15 cellular contexts compared by ENCODE assay signal in genomic region chr10:29669149-29669548, GRCh38. TPM values are rescaled to one million over a fixed set of nuclear protein-coding genes. Genes with fewer than 3 reads are reported as not detected.
DNase-seq lines count a peak whose midpoint lies in the region; ATAC-seq and TF ChIP-seq lines count a peak whose summit lies in the region.
"Had no signal": no experiment of that assay in that cellular context is flagged by ENCODE, and none has a peak within 500 bp of the region (broad histone marks: within the 10 kb centered on the region; RNA-seq: fewer than 3 reads in every experiment).

No MANE protein-coding gene starts in this region.

- peaks cover 14% of the 10 kb centered on the region for H3K4me1 Mint-ChIP-seq in HFFc6 (ENCODE audit: low read depth)
- H3K4me1 Mint-ChIP-seq: activated CD4-positive, alpha-beta T cell treated with anti-CD3 and anti-CD28 coated beads, Interleukin-2, amount 10 ng/mL, durations not matched to agents 24 days and 14 days had no signal

- H3K36me3 ChIP-seq in right atrium auricular region (no peaks in the 10 kb centered on the region), vagina (no peaks in the 10 kb centered on the region)
- H3K36me3 ChIP-seq: gastrocnemius medialis, spleen had no signal

- H3K9me3 Mint-ChIP-seq in HFFc6 = peaks cover 11% of the 10 kb centered on the region
- H3K9me3 Mint-ChIP-seq: neural crest cell had no signal

- H3K4me3 ChIP-seq in right atrium auricular region (no peak overlapping the region), vagina (no peak overlapping the region)
- H3K4me3 ChIP-seq: gastrocnemius medialis, spleen had no signal

- peaks cover 37% of the 10 kb centered on the region for H3K27me3 Mint-ChIP-seq in HFFc6 (ENCODE audit: insufficient read depth)

- no peak overlapping the region for H3K27ac ChIP-seq in right atrium auricular region
- H3K27ac ChIP-seq in vagina = peak overlapping the region; percentile 31
- H3K27ac ChIP-seq: spleen had no signal

- TF ChIP-seq CTCF in right atrium auricular region (IDR thresholded peaks at IDR 0.05) (no peak), vagina (IDR thresholded peaks at IDR 0.05) (no peak), HFFc6 (IDR thresholded peaks at IDR 0.05) (no peak)

- TF ChIP-seq POLR2A in vagina (IDR thresholded peaks at IDR 0.05) = no peak

- DNase-seq in Right ventricle myocardium inferior (ENCODE audit: missing footprints) (peak; percentile 76), right atrium auricular region (ENCODE audit: low spot score) (no peak), dermis microvascular lymphatic vessel endothelial cell (ENCODE audit: low read depth in 2 of 2) (peak; percentile 41 to 87), left lobe of liver (ENCODE audit: low spot score) (no peak), vagina (ENCODE audit: extremely low spot score in 2 of 2) (peak in 1 of 2 donors; percentile 80), HFFc6 (no peak)
- no peak for DNase-seq in activated T-cell treated with anti-CD3 and anti-CD28 coated beads, Interleukin-2, amount 50 U/mL, for 48 hours
- DNase-seq: activated CD4-positive, alpha-beta T cell treated with anti-CD3 and anti-CD28 coated beads, Interleukin-2, amount 10 ng/mL, durations not matched to agents 24 days and 14 days; gastrocnemius medialis; GOT3; kidney; NCI-H2171; spleen had no signal

- H3K4me1 ChIP-seq in right atrium auricular region (peaks cover 0 to 13% of the 10 kb centered on the region in 2 donors), vagina (peaks cover 23% of the 10 kb centered on the region)

- peak; percentile 91 for ATAC-seq in Right ventricle myocardium inferior
- peak; percentile 59 for ATAC-seq in left lobe of liver
- ATAC-seq in HG02798 (IDR thresholded peaks at IDR 0.05; ENCODE audit: poor library complexity, unreplicated experiment) = no peak
- ATAC-seq: gastrocnemius medialis had no signal

- no peaks in the 10 kb centered on the region; the same call in 1 of the 2 replicates for H3K36me3 Mint-ChIP-seq in HFFc6 (ENCODE audit: low read depth)

- H3K27ac Mint-ChIP-seq in HFFc6 = no peak overlapping the region
- H3K27ac Mint-ChIP-seq: activated CD4-positive, alpha-beta T cell treated with anti-CD3 and anti-CD28 coated beads, Interleukin-2, amount 10 ng/mL, durations not matched to agents 24 days and 14 days had no signal

- intact Hi-C loops in Right ventricle myocardium inferior (cut with DNase I) = no loop called here
- intact Hi-C loops in vagina (cut with DNase I) = no loop called here

- no peaks in the 10 kb centered on the region for H3K27me3 ChIP-seq in right atrium auricular region
- H3K27me3 ChIP-seq in vagina = no peaks in the 10 kb centered on the region
- H3K27me3 ChIP-seq: gastrocnemius medialis, spleen had no signal

- H3K4me3 Mint-ChIP-seq in HFFc6 = no peak overlapping the region
- H3K4me3 Mint-ChIP-seq: activated CD4-positive, alpha-beta T cell treated with anti-CD3 and anti-CD28 coated beads, Interleukin-2, amount 10 ng/mL, durations not matched to agents 24 days and 14 days; neural crest cell had no signal

- no peaks in the 10 kb centered on the region for H3K9me3 ChIP-seq in right atrium auricular region
- H3K9me3 ChIP-seq in vagina = no peaks in the 10 kb centered on the region
- H3K9me3 ChIP-seq: gastrocnemius medialis had no signal

RNA-seq across cellular contexts. Expression of gene SVIL, which starts 34.4 kb away (rescaled TPM):
- total RNA-seq in Right ventricle myocardium inferior = 327 TPM
- 100 to 1,000 TPM; 260 to 340 TPM for total RNA-seq in right atrium auricular region
- 62.6 and 79.6 TPM in 2 replicates for total RNA-seq in dermis microvascular lymphatic vessel endothelial cell
- total RNA-seq in left lobe of liver = 16.2 TPM
- total RNA-seq in vagina = 111 TPM
- total RNA-seq in HFFc6 (2021; fragmentation: NEBNext Ultra II Directional; extraction: Animal tissue kit (Norgen Biotek cat#: 25700)) = under 1 TPM; 0.22 to 0.89 (median 0.48) TPM

Comparison
In these comparisons a context has a peak if more than half of its experiments do, and no peak if none do; other contexts are left out.
1. DNase-seq: peak in Right ventricle myocardium inferior (single experiment) and dermis microvascular lymphatic vessel endothelial cell (2 of 2); none in right atrium auricular region (single experiment), left lobe of liver (single experiment), activated T-cell treated with anti-CD3 and anti-CD28 coated beads, Interleukin-2, amount 50 U/mL, for 48 hours (0 of 2) and HFFc6 (single experiment).